In genomic region chr13:38872693-38873092, GRCh38 we compare ENCODE assay signal across 9 cellular contexts.
A peak's percentile ranks its signal among the peaks of the same experiment; 100 is the strongest.
DNase-seq lines count a peak whose midpoint lies in the region; ATAC-seq, FAIRE-seq and TF ChIP-seq lines count a peak whose summit lies in the region.
"Had no signal": no experiment of that assay in that cellular context is flagged by ENCODE, and none has a peak within 500 bp of the region (broad histone marks: within the 10 kb centered on the region; RNA-seq: fewer than 3 reads in every experiment).

No MANE protein-coding gene starts in this region.

- ATAC-seq in left cardiac atrium, result no peak
- ATAC-seq in aorta (ENCODE audit: low FRiP score), result no peak
- ATAC-seq: stimulated activated effector memory CD8-positive, alpha-beta T cell treated with anti-CD3 and anti-CD28 coated beads, Interleukin-12 subunit alpha, Interleukin-12 subunit beta, amount 100 ng/mL, for 72 hours had no signal

- H3K9me3 ChIP-seq in small intestine (ENCODE audit: control insufficient read depth, low read depth), result no peaks in the 10 kb centered on the region
- H3K9me3 ChIP-seq in aorta (ENCODE audit: control insufficient read depth, low read length), result no peaks in the 10 kb centered on the region

- intact Hi-C loops in left cardiac atrium (cut with DNase I) (no loop called here), aorta (cut with DNase I) (no loop called here)

- peak; percentile 4 for DNase-seq in GM03348 (ENCODE audit: low spot score)
- DNase-seq in H54 (ENCODE audit: insufficient read length, low spot score), result peak; percentile 2
- DNase-seq in NCI-H146 treated with DMSO at 0.1 percent for 48 hours (lab: John Stamatoyannopoulos, UW; ENCODE audit: unreplicated experiment), result peak; percentile 44
- peak; percentile 10 for DNase-seq in activated T-cell treated with anti-CD3 and anti-CD28 coated beads for 24 hours (ENCODE audit: low read depth)
- peak; percentile 23 for DNase-seq in left cardiac atrium
- no peak for DNase-seq in small intestine
- no peak for DNase-seq in mesenteric fat pad (ENCODE audit: low spot score)
- DNase-seq in aorta, result no peak

- no peak overlapping the region for H3K4me3 ChIP-seq in small intestine (ENCODE audit: low read depth in 1 of 2, low read length in 2 of 2)
- no peak overlapping the region for H3K4me3 ChIP-seq in aorta (ENCODE audit: low read length in 2 of 2)

- TF ChIP-seq POLR2A in H54 (IDR thresholded peaks at IDR 0.05; ENCODE audit: low read depth, low read length), result no peak

- no peaks in the 10 kb centered on the region for H3K4me1 ChIP-seq in small intestine (ENCODE audit: control insufficient read depth in 2 of 2, insufficient read depth in 1 of 2, low read depth in 1 of 2, low read length in 1 of 2)
- no peaks in the 10 kb centered on the region for H3K4me1 ChIP-seq in aorta (ENCODE audit: control insufficient read depth in 1 of 2, insufficient read depth in 2 of 2, low read length in 2 of 2)

- H3K36me3 ChIP-seq in small intestine (ENCODE audit: control insufficient read depth in 2 of 2, insufficient read depth in 2 of 2, low read length in 2 of 2) (no peaks in the 10 kb centered on the region), aorta (ENCODE audit: control insufficient read depth in 1 of 2, insufficient read depth in 2 of 2, low read length in 1 of 2) (no peaks in the 10 kb centered on the region)

- H3K27me3 ChIP-seq in small intestine (ENCODE audit: control insufficient read depth in 2 of 2, insufficient read depth in 2 of 2, low read length in 2 of 2), result no peaks in the 10 kb centered on the region
- no peaks in the 10 kb centered on the region for H3K27me3 ChIP-seq in aorta (ENCODE audit: control insufficient read depth in 1 of 2, insufficient read depth in 2 of 2, low read length in 1 of 2)

- 32 to 78% (median 60%) methylated on average over 7 of the region's 7 CpGs for WGBS in small intestine, 3 donors
- 9 to 13% methylated on average over 7 of the region's 7 CpGs for WGBS in aorta, 2 donors

- FAIRE-seq in H54 (lab: Jason Lieb, UNC), result no peak
- FAIRE-seq in small intestine (lab: Jason Lieb, UNC), result peak; percentile 5

- H3K27ac ChIP-seq in small intestine (ENCODE audit: low read depth in 1 of 2, low read length in 1 of 2) (no peak overlapping the region), aorta (ENCODE audit: low read depth in 1 of 2, low read length in 2 of 2) (no peak overlapping the region)

Comparison
In these comparisons a context has a peak if more than half of its experiments do, and no peak if none do; other contexts are left out.
1. DNase-seq: peak in GM03348 (single experiment), H54 (single experiment), NCI-H146 treated with DMSO at 0.1 percent for 48 hours (single experiment), activated T-cell treated with anti-CD3 and anti-CD28 coated beads for 24 hours (single experiment) and left cardiac atrium (single experiment); none in small intestine (single experiment), mesenteric fat pad (single experiment) and aorta (0 of 2).